ENCODE assay signal across 1 cellular context in genomic region chr3:18346097-18346496, GRCh38.
TF ChIP-seq lines count a peak whose summit lies in the region.

No MANE protein-coding gene starts in this region.

TF ChIP-seq in H1, 55 proteins besides CTCF, POLR2A, EP300 and RAD21 (continued from another document):
- TF ChIP-seq, protein P1, sequence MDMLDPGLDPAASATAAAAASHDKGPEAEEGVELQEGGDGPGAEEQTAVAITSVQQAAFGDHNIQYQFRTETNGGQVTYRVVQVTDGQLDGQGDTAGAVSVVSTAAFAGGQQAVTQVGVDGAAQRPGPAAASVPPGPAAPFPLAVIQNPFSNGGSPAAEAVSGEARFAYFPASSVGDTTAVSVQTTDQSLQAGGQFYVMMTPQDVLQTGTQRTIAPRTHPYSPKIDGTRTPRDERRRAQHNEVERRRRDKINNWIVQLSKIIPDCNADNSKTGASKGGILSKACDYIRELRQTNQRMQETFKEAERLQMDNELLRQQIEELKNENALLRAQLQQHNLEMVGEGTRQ (IDR thresholded peaks at IDR 0.05; ENCODE audit: low read length), result no peak
- no peak for TF ChIP-seq CEBPB (IDR thresholded peaks at IDR 0.05; ENCODE audit: low read depth, low read length)
